Comparison of ENCODE assay signal across 27 cellular contexts in the genomic region with DNA sequence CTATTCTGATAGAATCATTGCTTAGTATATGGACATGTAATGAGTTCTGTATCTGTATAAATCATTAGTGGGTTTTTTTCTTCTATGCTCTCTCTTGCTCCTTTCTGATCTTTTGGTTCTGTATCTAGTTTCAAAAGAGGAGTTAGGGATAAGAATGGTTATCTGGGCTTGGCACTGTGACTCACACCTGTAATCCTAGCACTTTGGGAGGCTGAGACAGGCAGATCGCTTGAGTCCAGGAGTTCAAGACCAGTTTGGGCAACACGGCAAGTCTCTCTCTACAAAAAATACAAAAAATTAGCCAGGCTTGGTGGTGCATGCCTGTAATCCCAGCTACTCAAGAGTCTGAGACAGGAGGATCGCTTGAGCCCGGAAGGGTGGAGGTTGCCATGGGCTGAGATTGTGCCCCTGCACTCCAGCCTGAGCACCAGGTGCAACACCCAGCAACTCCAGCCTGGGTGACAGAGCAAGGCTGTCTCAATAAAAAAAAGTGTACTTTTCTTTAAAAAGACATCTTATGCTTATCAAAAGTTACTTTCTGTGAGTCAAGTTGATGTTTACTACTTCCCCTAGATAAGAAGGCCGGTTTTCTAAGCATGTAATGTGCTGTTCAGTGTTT. TPM values are rescaled to one million over a fixed set of nuclear protein-coding genes. Genes with fewer than 3 reads are reported as not detected.
"Had no signal": no experiment of that assay in that cellular context is flagged by ENCODE, and none has a peak within 500 bp of the region (broad histone marks: within the 10 kb centered on the region; RNA-seq: fewer than 3 reads in every experiment).

No MANE protein-coding gene starts in this region.

- H3K27me3 Mint-ChIP-seq: activated B cell treated with CpG ODN at 0.5 μM for 24 hours; activated naive CD8-positive, alpha-beta T cell treated with anti-CD3 and anti-CD28 coated beads for 36 hours; activated T-cell treated with anti-CD3 and anti-CD28 coated beads, Interleukin-2, amount 50 U/mL, for 24 hours; brain had no signal

- H3K27me3 ChIP-seq: ascending aorta, cardiac muscle cell, colonic mucosa, dorsolateral prefrontal cortex, gastroesophageal sphincter, hepatocyte, tibial nerve had no signal

- H3K4me3 ChIP-seq: ascending aorta, cardiac muscle cell, colonic mucosa, dorsolateral prefrontal cortex, gastroesophageal sphincter, hepatocyte, psoas muscle, tibial nerve had no signal

- H3K27ac ChIP-seq: ascending aorta, cardiac muscle cell, colonic mucosa, dorsolateral prefrontal cortex, gastroesophageal sphincter, hepatocyte, parathyroid adenoma, psoas muscle, tibial nerve had no signal

- H3K4me2 ChIP-seq: hepatocyte had no signal

- H3K9me3 Mint-ChIP-seq: activated B cell treated with CpG ODN at 0.5 μM for 24 hours; activated naive CD8-positive, alpha-beta T cell treated with anti-CD3 and anti-CD28 coated beads for 36 hours; activated T-cell treated with anti-CD3 and anti-CD28 coated beads, Interleukin-2, amount 50 U/mL, for 24 hours; activated T-helper 2 cell treated with anti-CD3 and anti-CD28 coated beads, Interferon-gamma antibody, Interleukin-2, Interleukin-4, amounts not matched to agents 10 μg/mL and 5 μg/mL and 100 μg/mL, durations not matched to agents 14 hours and 24 hours and 36 hours; brain; neural crest cell had no signal

- H2AFZ ChIP-seq: hepatocyte, parathyroid adenoma had no signal

- H3K79me2 ChIP-seq: hepatocyte, parathyroid adenoma had no signal

- H3K9me3 ChIP-seq: ascending aorta, colonic mucosa, gastroesophageal sphincter, psoas muscle, tibial nerve had no signal

- H3K36me3 ChIP-seq: colonic mucosa had no signal

- H3K27ac Mint-ChIP-seq: activated B cell treated with CpG ODN at 0.5 μM for 24 hours; activated naive CD8-positive, alpha-beta T cell treated with anti-CD3 and anti-CD28 coated beads for 36 hours; activated T-helper 2 cell treated with anti-CD3 and anti-CD28 coated beads, Interferon-gamma antibody, Interleukin-2, Interleukin-4, amounts not matched to agents 10 μg/mL and 5 μg/mL and 100 μg/mL, durations not matched to agents 14 hours and 24 hours and 36 hours; brain had no signal

- ATAC-seq: gastroesophageal sphincter, left cardiac atrium, left ventricle myocardium superior, psoas muscle, SK-N-SH treated with all-trans-retinoic acid at 6 μM for 48 hours had no signal

- DNase-seq: activated B cell treated with CpG ODN at 0.5 μM for 24 hours; activated naive CD8-positive, alpha-beta T cell treated with anti-CD3 and anti-CD28 coated beads for 36 hours; activated T-cell treated with anti-CD3 and anti-CD28 coated beads, Interleukin-2, amount 50 U/mL, for 24 hours; cerebellar nuclear complex; dorsolateral prefrontal cortex; effector memory CD4-positive, alpha-beta T cell; left cardiac atrium; left ventricle myocardium superior; occipital lobe; psoas muscle; stimulated activated CD4-positive, alpha-beta T cell treated with anti-CD3 and anti-CD28 coated beads, Interleukin-15, amount 100 ng/mL, for 24 hours; stimulated activated naive CD4-positive, alpha-beta T cell treated with Interleukin-2 at 50 U/mL for 16 hours; T-helper 2 cell had no signal

- H3K4me3 Mint-ChIP-seq: activated B cell treated with CpG ODN at 0.5 μM for 24 hours; activated naive CD8-positive, alpha-beta T cell treated with anti-CD3 and anti-CD28 coated beads for 36 hours; activated T-cell treated with anti-CD3 and anti-CD28 coated beads, Interleukin-2, amount 50 U/mL, for 24 hours; brain; neural crest cell had no signal

- H3K4me1 Mint-ChIP-seq: brain, neural crest cell had no signal

- H3K4me1 ChIP-seq: ascending aorta, colonic mucosa, gastroesophageal sphincter, parathyroid adenoma, psoas muscle, tibial nerve had no signal

- H3K9ac ChIP-seq: parathyroid adenoma had no signal

RNA-seq across cellular contexts. Expression of a gene that starts 27.7 kb away (rescaled TPM):
- total RNA-seq: ascending aorta, fibroblast of villous mesenchyme, left ventricle myocardium superior, lung microvascular endothelial cell, psoas muscle had no signal
- polyA plus RNA-seq: esophagus had no signal
